In the genomic region with DNA sequence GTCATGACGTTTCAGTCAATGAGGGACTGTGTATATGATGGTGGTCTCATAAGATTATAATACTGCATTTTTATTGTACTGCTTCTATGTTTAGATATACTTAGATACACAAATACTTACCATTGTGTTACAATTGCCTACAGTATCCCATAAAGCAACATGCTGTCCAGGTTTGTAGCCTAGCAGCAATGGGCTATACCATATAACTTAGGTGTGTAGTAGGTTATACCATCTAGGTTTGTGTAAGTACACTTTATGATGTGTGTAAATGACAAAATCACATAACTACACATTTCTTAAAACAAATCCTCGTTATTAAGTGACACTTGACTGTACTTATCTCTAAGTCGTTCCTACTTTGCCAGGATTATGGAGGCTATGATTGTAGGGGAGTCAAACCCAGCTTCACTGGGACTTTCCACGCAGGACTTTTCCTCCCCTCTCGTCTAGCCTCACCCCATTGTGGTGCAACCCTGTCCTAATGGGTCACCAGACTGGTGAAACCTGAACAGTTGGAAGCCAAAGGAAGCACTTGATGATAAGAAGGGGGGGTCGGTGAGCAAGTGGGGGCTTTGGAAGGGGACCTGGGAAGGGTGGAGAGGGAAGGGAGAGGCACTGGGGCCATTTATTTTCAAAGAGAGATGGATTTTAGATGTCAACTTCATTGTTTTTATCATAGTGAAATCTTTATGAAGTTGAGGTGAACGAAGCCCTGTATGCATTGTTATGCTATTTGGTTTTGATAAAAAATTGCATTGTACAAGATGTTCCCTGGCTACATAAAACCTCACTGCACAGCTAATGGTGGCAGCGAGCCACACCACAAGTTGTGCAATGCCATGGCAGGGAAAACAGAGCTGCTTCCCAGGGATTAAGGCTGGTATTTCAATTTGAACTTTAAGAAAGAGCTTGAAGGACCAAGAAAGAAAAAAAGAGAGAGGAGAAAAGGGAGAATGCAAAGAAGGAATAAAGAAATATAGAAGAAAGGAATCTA, we compare ENCODE assay signal across 13 cellular contexts.
A peak's percentile ranks its signal among the peaks of the same experiment; 100 is the strongest.
DNase-seq lines count a peak whose midpoint lies in the region; ATAC-seq, FAIRE-seq and TF ChIP-seq lines count a peak whose summit lies in the region.
"Had no signal": no experiment of that assay in that cellular context is flagged by ENCODE, and none has a peak within 500 bp of the region (broad histone marks: within the 10 kb centered on the region; RNA-seq: fewer than 3 reads in every experiment).

No MANE protein-coding gene starts in this region.

- no peaks in the 10 kb centered on the region for H4K20me1 ChIP-seq in SK-N-SH (ENCODE audit: insufficient read depth)

- no peaks in the 10 kb centered on the region for H3F3A ChIP-seq in SK-N-SH (replicated peaks; ENCODE audit: insufficient read depth)

- H3K9me3 Mint-ChIP-seq in nephron progenitor cell: no peaks in the 10 kb centered on the region
- H3K9me3 Mint-ChIP-seq: nephron had no signal

- peak overlapping the region; percentile 97 for H3K27ac ChIP-seq in RWPE1
- H3K27ac ChIP-seq in SK-N-SH (ENCODE audit: low read depth in 2 of 2, low read length in 1 of 2): no peak overlapping the region
- H3K27ac ChIP-seq: SK-N-MC had no signal

- CTCF ChIA-PET in RWPE1 (lab: Yijun Ruan, JAX): interaction anchor here (0.8 kb wide), 1 partner anchor 238 kb away, joined by 3 read pairs; no protein-coding TSS in a partner anchor
- CTCF ChIA-PET in SK-N-SH (lab: Yijun Ruan, JAX): no interaction called here

- H3K9me2 ChIP-seq in SK-N-SH: no peaks in the 10 kb centered on the region

- no peaks in the 10 kb centered on the region for H3K4me1 ChIP-seq in SK-N-SH (ENCODE audit: control insufficient read depth in 1 of 2, insufficient read depth in 2 of 2, low read depth in 1 of 2, low read length in 1 of 2)

- peaks cover 11% of the 10 kb centered on the region; the same call in 1 of the 2 replicates for H3K27me3 ChIP-seq in SK-N-SH (ENCODE audit: insufficient read depth)

- no peak for TF ChIP-seq EP300 in SK-N-SH (IDR thresholded peaks at IDR 0.05; ENCODE audit: borderline replicate concordance in 1 of 2, low read depth in 1 of 2, low read length in 1 of 2)

- no peaks in the 10 kb centered on the region for H3K9me3 ChIP-seq in SK-N-SH

- no peak overlapping the region for H3K4me2 ChIP-seq in SK-N-SH

- H2AFZ ChIP-seq in SK-N-SH (ENCODE audit: low read depth): no peak overlapping the region

- DNase-seq in Ammon's horn (ENCODE audit: low spot score): peak; percentile 58
- DNase-seq in RWPE1 (ENCODE audit: low spot score): peak; percentile 74
- DNase-seq in fibroblast of the aortic adventitia (ENCODE audit: low read depth): peak; percentile 95
- DNase-seq in posterior vena cava (ENCODE audit: low spot score): peak; percentile 90
- DNase-seq in SK-N-SH: no peak
- DNase-seq in GM12891 (ENCODE audit: insufficient read length, low spot score): no peak
- no peak for DNase-seq in nephron progenitor cell
- DNase-seq: activated CD8-positive, alpha-beta memory T cell treated with anti-CD3 and anti-CD28 coated beads, Interleukin-2, amount 50 U/mL, for 48 hours; effector CD8-positive, alpha-beta T cell; NCI-H1105 had no signal

- no peak overlapping the region for H3K9ac ChIP-seq in SK-N-SH

- intact Hi-C loops in posterior vena cava (cut with DNase I): no loop called here

- H3K4me1 Mint-ChIP-seq in nephron progenitor cell: no peaks in the 10 kb centered on the region
- H3K4me1 Mint-ChIP-seq: nephron had no signal

- peaks cover 6% of the 10 kb centered on the region for H3K27me3 Mint-ChIP-seq in nephron progenitor cell (ENCODE audit: low read depth, poor library complexity)

- no peak overlapping the region for H3K27ac Mint-ChIP-seq in nephron progenitor cell

- no peak for TF ChIP-seq RAD21 in SK-N-SH (IDR thresholded peaks at IDR 0.05; ENCODE audit: low read length)

- no peaks in the 10 kb centered on the region for H3K36me3 ChIP-seq in SK-N-SH (replicated peaks in 1 of 2; ENCODE audit: control insufficient read depth in 1 of 2, insufficient read depth in 2 of 2, low read length in 1 of 2)

- no peak for TF ChIP-seq CTCF in RWPE1 (conservative IDR thresholded peaks at IDR 0.05; ENCODE audit: low read depth)
- no peak for TF ChIP-seq CTCF in fibroblast of the aortic adventitia (IDR thresholded peaks at IDR 0.05; ENCODE audit: insufficient read depth, low read length)
- no peak for TF ChIP-seq CTCF in SK-N-SH (IDR thresholded peaks at IDR 0.05)
- TF ChIP-seq CTCF in nephron progenitor cell (IDR thresholded peaks at IDR 0.05): no peak

- POLR2A ChIA-PET in RWPE1 (lab: Yijun Ruan, JAX; ENCODE audit: low non-redundant PET): no interaction called here
- POLR2A ChIA-PET in SK-N-SH (lab: Yijun Ruan, JAX): no interaction called here

- no peak overlapping the region for H3K4me3 Mint-ChIP-seq in nephron progenitor cell
- H3K4me3 Mint-ChIP-seq: nephron had no signal

- H3K79me2 ChIP-seq in SK-N-SH (ENCODE audit: insufficient read depth): no peaks in the 10 kb centered on the region

- no peak for FAIRE-seq in GM12891 (lab: Jason Lieb, UNC)

- H3K4me3 ChIP-seq in fibroblast of the aortic adventitia (ENCODE audit: low read depth, low read length) (no peak overlapping the region), SK-N-SH (ENCODE audit: low read depth in 2 of 2, low read length in 1 of 2) (no peak overlapping the region)
- H3K4me3 ChIP-seq: SK-N-MC had no signal

- no peak for TF ChIP-seq POLR2A in GM12891 (IDR thresholded peaks at IDR 0.05; ENCODE audit: low read depth, low read length)

- ATAC-seq in GM19351 (IDR thresholded peaks at IDR 0.05; ENCODE audit: unreplicated experiment): no peak

- H3K36me3 Mint-ChIP-seq in nephron progenitor cell (ENCODE audit: low read depth): peaks cover 48% of the 10 kb centered on the region

- 14% methylated on average over 8 of the region's 8 CpGs for WGBS in SK-N-SH (ENCODE audit: low lambda C conversion rate)

TF ChIP-seq in SK-N-SH, 30 proteins besides CTCF, POLR2A, EP300 and RAD21 (continues in another document):
- TF ChIP-seq RFX5 (IDR thresholded peaks at IDR 0.05; ENCODE audit: low read length) (no peak), SMC3 (IDR thresholded peaks at IDR 0.05; ENCODE audit: low read depth, low read length) (no peak), NRF1 (IDR thresholded peaks at IDR 0.05; ENCODE audit: low read depth, low read length) (no peak), FOSL2 (IDR thresholded peaks at IDR 0.05; ENCODE audit: borderline replicate concordance, low read depth) (no peak), CHD2 (IDR thresholded peaks at IDR 0.05; ENCODE audit: low read length, partially characterized antibody) (no peak), YY1 (IDR thresholded peaks at IDR 0.05; ENCODE audit: low read depth) (no peak), MEF2A (IDR thresholded peaks at IDR 0.05; ENCODE audit: borderline replicate concordance, low read depth) (no peak), GABPA (IDR thresholded peaks at IDR 0.05; ENCODE audit: low read depth) (no peak)
- TF ChIP-seq, protein P1, sequence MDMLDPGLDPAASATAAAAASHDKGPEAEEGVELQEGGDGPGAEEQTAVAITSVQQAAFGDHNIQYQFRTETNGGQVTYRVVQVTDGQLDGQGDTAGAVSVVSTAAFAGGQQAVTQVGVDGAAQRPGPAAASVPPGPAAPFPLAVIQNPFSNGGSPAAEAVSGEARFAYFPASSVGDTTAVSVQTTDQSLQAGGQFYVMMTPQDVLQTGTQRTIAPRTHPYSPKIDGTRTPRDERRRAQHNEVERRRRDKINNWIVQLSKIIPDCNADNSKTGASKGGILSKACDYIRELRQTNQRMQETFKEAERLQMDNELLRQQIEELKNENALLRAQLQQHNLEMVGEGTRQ (IDR thresholded peaks at IDR 0.05; ENCODE audit: borderline replicate concordance, low read depth, low read length): no peak

TF ChIP-seq in GM12891, 5 proteins besides CTCF, POLR2A, EP300 and RAD21:
- TF ChIP-seq POU2F2 (IDR thresholded peaks at IDR 0.05; ENCODE audit: low read depth, low read length): no peak
- no peak for TF ChIP-seq PAX5 (IDR thresholded peaks at IDR 0.05; ENCODE audit: insufficient read depth, low read length, severe bottlenecking)
- TF ChIP-seq POLR2AphosphoS5 (IDR thresholded peaks at IDR 0.05; ENCODE audit: low read depth, low read length): no peak
- no peak for TF ChIP-seq SPI1 (IDR thresholded peaks at IDR 0.05; ENCODE audit: low read depth, low read length)

Comparison
In these comparisons a context has a peak if more than half of its experiments do, and no peak if none do; other contexts are left out.
1. DNase-seq: peak in Ammon's horn (single experiment), RWPE1 (single experiment), fibroblast of the aortic adventitia (single experiment) and posterior vena cava (single experiment); none in SK-N-SH (single experiment), GM12891 (single experiment) and nephron progenitor cell (single experiment).